2 cellular contexts compared by ENCODE assay signal in the genomic region with DNA sequence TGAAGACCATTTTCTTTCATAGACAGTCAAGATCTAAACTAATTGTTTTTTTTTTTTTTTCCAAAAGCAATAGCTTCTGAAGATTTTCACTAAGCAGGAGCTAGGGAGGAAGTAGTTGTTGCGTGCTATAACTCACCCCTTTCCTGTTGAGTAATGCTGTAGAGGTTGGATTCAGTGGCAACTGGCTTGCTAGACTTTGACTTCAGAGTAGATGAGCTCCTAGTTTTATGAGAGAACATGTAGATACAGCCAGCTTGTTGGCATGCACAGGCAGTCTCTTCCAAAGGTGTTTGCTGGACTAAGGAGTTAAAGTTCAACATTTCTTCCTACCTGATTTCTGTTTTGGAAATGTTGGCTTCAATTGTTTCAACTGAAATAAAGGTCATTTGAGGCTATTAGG.
TF ChIP-seq lines count a peak whose summit lies in the region.

No MANE protein-coding gene starts in this region.

TF ChIP-seq in liver, 16 proteins besides CTCF, POLR2A, EP300 and RAD21 (continued from another document):
- peak; percentile 74 for TF ChIP-seq HNF4G (IDR thresholded peaks at IDR 0.05)
- TF ChIP-seq HNF4A (conservative IDR thresholded peaks at IDR 0.05) = peak; percentile 87 to 90
- TF ChIP-seq NR2F2 (IDR thresholded peaks at IDR 0.05) = no peak
- TF ChIP-seq, protein P1, sequence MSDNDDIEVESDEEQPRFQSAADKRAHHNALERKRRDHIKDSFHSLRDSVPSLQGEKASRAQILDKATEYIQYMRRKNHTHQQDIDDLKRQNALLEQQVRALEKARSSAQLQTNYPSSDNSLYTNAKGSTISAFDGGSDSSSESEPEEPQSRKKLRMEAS (IDR thresholded peaks at IDR 0.05) = no peak
- no peak for TF ChIP-seq FOXA1 (IDR thresholded peaks at IDR 0.05)
- TF ChIP-seq, protein P2, sequence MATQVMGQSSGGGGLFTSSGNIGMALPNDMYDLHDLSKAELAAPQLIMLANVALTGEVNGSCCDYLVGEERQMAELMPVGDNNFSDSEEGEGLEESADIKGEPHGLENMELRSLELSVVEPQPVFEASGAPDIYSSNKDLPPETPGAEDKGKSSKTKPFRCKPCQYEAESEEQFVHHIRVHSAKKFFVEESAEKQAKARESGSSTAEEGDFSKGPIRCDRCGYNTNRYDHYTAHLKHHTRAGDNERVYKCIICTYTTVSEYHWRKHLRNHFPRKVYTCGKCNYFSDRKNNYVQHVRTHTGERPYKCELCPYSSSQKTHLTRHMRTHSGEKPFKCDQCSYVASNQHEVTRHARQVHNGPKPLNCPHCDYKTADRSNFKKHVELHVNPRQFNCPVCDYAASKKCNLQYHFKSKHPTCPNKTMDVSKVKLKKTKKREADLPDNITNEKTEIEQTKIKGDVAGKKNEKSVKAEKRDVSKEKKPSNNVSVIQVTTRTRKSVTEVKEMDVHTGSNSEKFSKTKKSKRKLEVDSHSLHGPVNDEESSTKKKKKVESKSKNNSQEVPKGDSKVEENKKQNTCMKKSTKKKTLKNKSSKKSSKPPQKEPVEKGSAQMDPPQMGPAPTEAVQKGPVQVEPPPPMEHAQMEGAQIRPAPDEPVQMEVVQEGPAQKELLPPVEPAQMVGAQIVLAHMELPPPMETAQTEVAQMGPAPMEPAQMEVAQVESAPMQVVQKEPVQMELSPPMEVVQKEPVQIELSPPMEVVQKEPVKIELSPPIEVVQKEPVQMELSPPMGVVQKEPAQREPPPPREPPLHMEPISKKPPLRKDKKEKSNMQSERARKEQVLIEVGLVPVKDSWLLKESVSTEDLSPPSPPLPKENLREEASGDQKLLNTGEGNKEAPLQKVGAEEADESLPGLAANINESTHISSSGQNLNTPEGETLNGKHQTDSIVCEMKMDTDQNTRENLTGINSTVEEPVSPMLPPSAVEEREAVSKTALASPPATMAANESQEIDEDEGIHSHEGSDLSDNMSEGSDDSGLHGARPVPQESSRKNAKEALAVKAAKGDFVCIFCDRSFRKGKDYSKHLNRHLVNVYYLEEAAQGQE (IDR thresholded peaks at IDR 0.05) = no peak
- TF ChIP-seq, protein P3, sequence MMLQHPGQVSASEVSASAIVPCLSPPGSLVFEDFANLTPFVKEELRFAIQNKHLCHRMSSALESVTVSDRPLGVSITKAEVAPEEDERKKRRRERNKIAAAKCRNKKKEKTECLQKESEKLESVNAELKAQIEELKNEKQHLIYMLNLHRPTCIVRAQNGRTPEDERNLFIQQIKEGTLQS (IDR thresholded peaks at IDR 0.05) = no peak
- TF ChIP-seq SP1 (IDR thresholded peaks at IDR 0.05) = peak; percentile 80
- TF ChIP-seq TAF1 (conservative IDR thresholded peaks at IDR 0.05) = no peak
- TF ChIP-seq FOXA2 (IDR thresholded peaks at IDR 0.05) = peak; percentile 18
- TF ChIP-seq RXRA (IDR thresholded peaks at IDR 0.05) = peak; percentile 66 to 72
- no peak for TF ChIP-seq EGR1 (IDR thresholded peaks at IDR 0.05; ENCODE audit: low read depth in 2 of 2)
- peak in 1 of 2 donors; percentile 50 for TF ChIP-seq JUND (IDR thresholded peaks at IDR 0.05)

TF ChIP-seq in HepG2, 621 proteins besides CTCF, POLR2A, EP300 and RAD21 (continued from another document):
- TF ChIP-seq, protein P4, sequence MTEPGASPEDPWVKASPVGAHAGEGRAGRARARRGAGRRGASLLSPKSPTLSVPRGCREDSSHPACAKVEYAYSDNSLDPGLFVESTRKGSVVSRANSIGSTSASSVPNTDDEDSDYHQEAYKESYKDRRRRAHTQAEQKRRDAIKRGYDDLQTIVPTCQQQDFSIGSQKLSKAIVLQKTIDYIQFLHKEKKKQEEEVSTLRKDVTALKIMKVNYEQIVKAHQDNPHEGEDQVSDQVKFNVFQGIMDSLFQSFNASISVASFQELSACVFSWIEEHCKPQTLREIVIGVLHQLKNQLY (CRISPR knock-in tag; IDR thresholded peaks at IDR 0.05) = no peak
- TF ChIP-seq NFKB2 (CRISPR knock-in tag; IDR thresholded peaks at IDR 0.05; ENCODE audit: borderline replicate concordance) (no peak), RAD51 (IDR thresholded peaks at IDR 0.05; ENCODE audit: borderline replicate concordance) (no peak), ZNF282 (IDR thresholded peaks at IDR 0.05; ENCODE audit: partially characterized antibody) (no peak), MYNN (CRISPR knock-in tag; IDR thresholded peaks at IDR 0.05; ENCODE audit: low read depth) (no peak), HIVEP1 (CRISPR knock-in tag; IDR thresholded peaks at IDR 0.05) (no peak), PTBP1 (IDR thresholded peaks at IDR 0.05; ENCODE audit: low read depth, low read length, poor library complexity, severe bottlenecking) (no peak), LCORL (IDR thresholded peaks at IDR 0.05) (no peak), LCORL (CRISPR knock-in tag; IDR thresholded peaks at IDR 0.05) (no peak), BCL6 (CRISPR knock-in tag; IDR thresholded peaks at IDR 0.05) (no peak), ZNF672 (CRISPR knock-in tag; IDR thresholded peaks at IDR 0.05) (no peak), ZSCAN12 (CRISPR knock-in tag; IDR thresholded peaks at IDR 0.05) (no peak), PAX8 (CRISPR knock-in tag; IDR thresholded peaks at IDR 0.05; ENCODE audit: borderline replicate concordance) (no peak), SMAD9 (CRISPR knock-in tag; IDR thresholded peaks at IDR 0.05) (no peak), HDAC1 (CRISPR knock-in tag; IDR thresholded peaks at IDR 0.05) (no peak), ZKSCAN1 (IDR thresholded peaks at IDR 0.05; ENCODE audit: low read length) (no peak)
- TF ChIP-seq, protein P5, sequence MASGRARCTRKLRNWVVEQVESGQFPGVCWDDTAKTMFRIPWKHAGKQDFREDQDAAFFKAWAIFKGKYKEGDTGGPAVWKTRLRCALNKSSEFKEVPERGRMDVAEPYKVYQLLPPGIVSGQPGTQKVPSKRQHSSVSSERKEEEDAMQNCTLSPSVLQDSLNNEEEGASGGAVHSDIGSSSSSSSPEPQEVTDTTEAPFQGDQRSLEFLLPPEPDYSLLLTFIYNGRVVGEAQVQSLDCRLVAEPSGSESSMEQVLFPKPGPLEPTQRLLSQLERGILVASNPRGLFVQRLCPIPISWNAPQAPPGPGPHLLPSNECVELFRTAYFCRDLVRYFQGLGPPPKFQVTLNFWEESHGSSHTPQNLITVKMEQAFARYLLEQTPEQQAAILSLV (CRISPR knock-in tag; IDR thresholded peaks at IDR 0.05; ENCODE audit: borderline replicate concordance) = no peak
- TF ChIP-seq, protein P6, sequence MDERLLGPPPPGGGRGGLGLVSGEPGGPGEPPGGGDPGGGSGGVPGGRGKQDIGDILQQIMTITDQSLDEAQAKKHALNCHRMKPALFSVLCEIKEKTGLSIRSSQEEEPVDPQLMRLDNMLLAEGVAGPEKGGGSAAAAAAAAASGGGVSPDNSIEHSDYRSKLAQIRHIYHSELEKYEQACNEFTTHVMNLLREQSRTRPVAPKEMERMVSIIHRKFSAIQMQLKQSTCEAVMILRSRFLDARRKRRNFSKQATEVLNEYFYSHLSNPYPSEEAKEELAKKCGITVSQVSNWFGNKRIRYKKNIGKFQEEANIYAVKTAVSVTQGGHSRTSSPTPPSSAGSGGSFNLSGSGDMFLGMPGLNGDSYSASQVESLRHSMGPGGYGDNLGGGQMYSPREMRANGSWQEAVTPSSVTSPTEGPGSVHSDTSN (CRISPR knock-in tag; IDR thresholded peaks at IDR 0.05) = no peak
- TF ChIP-seq, protein P7, sequence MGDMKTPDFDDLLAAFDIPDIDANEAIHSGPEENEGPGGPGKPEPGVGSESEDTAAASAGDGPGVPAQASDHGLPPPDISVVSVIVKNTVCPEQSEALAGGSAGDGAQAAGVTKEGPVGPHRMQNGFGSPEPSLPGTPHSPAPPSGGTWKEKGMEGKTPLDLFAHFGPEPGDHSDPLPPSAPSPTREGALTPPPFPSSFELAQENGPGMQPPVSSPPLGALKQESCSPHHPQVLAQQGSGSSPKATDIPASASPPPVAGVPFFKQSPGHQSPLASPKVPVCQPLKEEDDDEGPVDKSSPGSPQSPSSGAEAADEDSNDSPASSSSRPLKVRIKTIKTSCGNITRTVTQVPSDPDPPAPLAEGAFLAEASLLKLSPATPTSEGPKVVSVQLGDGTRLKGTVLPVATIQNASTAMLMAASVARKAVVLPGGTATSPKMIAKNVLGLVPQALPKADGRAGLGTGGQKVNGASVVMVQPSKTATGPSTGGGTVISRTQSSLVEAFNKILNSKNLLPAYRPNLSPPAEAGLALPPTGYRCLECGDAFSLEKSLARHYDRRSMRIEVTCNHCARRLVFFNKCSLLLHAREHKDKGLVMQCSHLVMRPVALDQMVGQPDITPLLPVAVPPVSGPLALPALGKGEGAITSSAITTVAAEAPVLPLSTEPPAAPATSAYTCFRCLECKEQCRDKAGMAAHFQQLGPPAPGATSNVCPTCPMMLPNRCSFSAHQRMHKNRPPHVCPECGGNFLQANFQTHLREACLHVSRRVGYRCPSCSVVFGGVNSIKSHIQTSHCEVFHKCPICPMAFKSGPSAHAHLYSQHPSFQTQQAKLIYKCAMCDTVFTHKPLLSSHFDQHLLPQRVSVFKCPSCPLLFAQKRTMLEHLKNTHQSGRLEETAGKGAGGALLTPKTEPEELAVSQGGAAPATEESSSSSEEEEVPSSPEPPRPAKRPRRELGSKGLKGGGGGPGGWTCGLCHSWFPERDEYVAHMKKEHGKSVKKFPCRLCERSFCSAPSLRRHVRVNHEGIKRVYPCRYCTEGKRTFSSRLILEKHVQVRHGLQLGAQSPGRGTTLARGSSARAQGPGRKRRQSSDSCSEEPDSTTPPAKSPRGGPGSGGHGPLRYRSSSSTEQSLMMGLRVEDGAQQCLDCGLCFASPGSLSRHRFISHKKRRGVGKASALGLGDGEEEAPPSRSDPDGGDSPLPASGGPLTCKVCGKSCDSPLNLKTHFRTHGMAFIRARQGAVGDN (CRISPR knock-in tag; IDR thresholded peaks at IDR 0.05) = no peak
- TF ChIP-seq, protein P8, sequence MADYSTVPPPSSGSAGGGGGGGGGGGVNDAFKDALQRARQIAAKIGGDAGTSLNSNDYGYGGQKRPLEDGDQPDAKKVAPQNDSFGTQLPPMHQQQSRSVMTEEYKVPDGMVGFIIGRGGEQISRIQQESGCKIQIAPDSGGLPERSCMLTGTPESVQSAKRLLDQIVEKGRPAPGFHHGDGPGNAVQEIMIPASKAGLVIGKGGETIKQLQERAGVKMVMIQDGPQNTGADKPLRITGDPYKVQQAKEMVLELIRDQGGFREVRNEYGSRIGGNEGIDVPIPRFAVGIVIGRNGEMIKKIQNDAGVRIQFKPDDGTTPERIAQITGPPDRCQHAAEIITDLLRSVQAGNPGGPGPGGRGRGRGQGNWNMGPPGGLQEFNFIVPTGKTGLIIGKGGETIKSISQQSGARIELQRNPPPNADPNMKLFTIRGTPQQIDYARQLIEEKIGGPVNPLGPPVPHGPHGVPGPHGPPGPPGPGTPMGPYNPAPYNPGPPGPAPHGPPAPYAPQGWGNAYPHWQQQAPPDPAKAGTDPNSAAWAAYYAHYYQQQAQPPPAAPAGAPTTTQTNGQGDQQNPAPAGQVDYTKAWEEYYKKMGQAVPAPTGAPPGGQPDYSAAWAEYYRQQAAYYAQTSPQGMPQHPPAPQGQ (CRISPR knock-in tag; IDR thresholded peaks at IDR 0.05; ENCODE audit: borderline replicate concordance) = no peak
